8 cellular contexts compared by ENCODE assay signal in genomic region chr1:30756545-30757195, GRCh38. TPM values are rescaled to one million over a fixed set of nuclear protein-coding genes. Genes with fewer than 3 reads are reported as not detected.
DNase-seq lines count a peak whose midpoint lies in the region; TF ChIP-seq lines count a peak whose summit lies in the region.

No MANE protein-coding gene starts in this region.

- intact Hi-C loops in posterior vena cava (cut with DNase I) = no loop called here

- DNase-seq in ELR (ENCODE audit: low read depth) (peak; percentile 93), OCI-M1 (lab: John Stamatoyannopoulos, UW) (peak; percentile 94), fibroblast of villous mesenchyme (ENCODE audit: low read depth) (peak; percentile 86), posterior vena cava (ENCODE audit: low spot score) (peak; percentile 92), NCI-H526 (lab: John Stamatoyannopoulos, UW) (no peak), DMS79 (lab: John Stamatoyannopoulos, UW) (no peak), GM13976 (ENCODE audit: low spot score) (no peak)
- peak; percentile 44 to 46 for DNase-seq in activated T-helper 1 cell treated with anti-CD3 and anti-CD28 coated beads, Interleukin-2, amount 50 U/mL, for 16 hours (ENCODE audit: low read depth in 1 of 2, low spot score in 1 of 2)

- in situ Hi-C loops in GM13976 (cut with MboI; ENCODE audit: low sequenced_read_pairs, unreplicated experiment) = no loop called here

- no peak overlapping the region for H3K4me3 ChIP-seq in fibroblast of villous mesenchyme (ENCODE audit: low read depth, low read length)

- TF ChIP-seq CTCF in fibroblast of villous mesenchyme (IDR thresholded peaks at IDR 0.05; ENCODE audit: insufficient read depth, low read depth, low read length) = no peak
- no peak for TF ChIP-seq CTCF in GM13976 (IDR thresholded peaks at IDR 0.05; ENCODE audit: borderline replicate concordance, control extremely low read depth, extremely low read depth, insufficient read depth, missing control alignments)

RNA-seq across cellular contexts. Expression of gene LAPTM5, which starts 0.9 kb away (rescaled TPM):
- total RNA-seq in fibroblast of villous mesenchyme = not detected in 2 replicates
- total RNA-seq in posterior vena cava = 100 to 1,000 TPM in 1 of 2 donors, 10 to 100 TPM in 1; 80.1 to 120 TPM

RNA-seq across cellular contexts. Expression of gene MATN1, which starts 33.3 kb away (rescaled TPM):
- total RNA-seq in fibroblast of villous mesenchyme = not detected in 2 replicates
- total RNA-seq in posterior vena cava = not detected

Comparison
In these comparisons a context has a peak if more than half of its experiments do, and no peak if none do; other contexts are left out.
1. DNase-seq: peak in ELR (single experiment), OCI-M1 (single experiment), activated T-helper 1 cell treated with anti-CD3 and anti-CD28 coated beads, Interleukin-2, amount 50 U/mL, for 16 hours (2 of 2), fibroblast of villous mesenchyme (single experiment) and posterior vena cava (single experiment); none in NCI-H526 (0 of 2), DMS79 (single experiment) and GM13976 (single experiment).
2. RNA of gene LAPTM5, which starts 0.9 kb away (total RNA-seq): 80.1 to 120 TPM in posterior vena cava; not detected in fibroblast of villous mesenchyme; every median in the first group is over 10 times any median in the second.